Comparison of ENCODE assay signal across 8 cellular contexts in the genomic region with DNA sequence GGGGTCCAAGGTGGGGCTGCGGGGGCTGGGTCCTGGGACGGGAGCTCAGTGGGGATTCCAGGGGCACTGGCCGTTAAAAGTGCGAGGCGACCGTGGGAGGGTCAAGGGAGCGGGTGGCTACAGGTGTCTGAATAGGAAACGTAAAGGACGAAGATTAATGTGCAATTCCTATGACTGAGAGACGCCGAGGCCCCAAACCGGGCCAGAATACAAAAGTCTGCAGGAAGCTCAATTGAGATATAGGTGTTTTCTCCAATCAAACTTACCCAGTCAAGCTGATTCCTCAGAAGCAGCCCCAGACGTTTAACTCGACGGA. TPM values are rescaled to one million over a fixed set of nuclear protein-coding genes. Genes with fewer than 3 reads are reported as not detected.
DNase-seq lines count a peak whose midpoint lies in the region; ATAC-seq, FAIRE-seq and TF ChIP-seq lines count a peak whose summit lies in the region.

A gene (minus strand): TSS at position 305 of the 316 bp plus-strand sequence. CDS start 7,247 bp downstream, outside the sequence.

- H3K4me1 ChIP-seq in A549, result peaks cover 11% of the 10 kb centered on the region
- H3K4me1 ChIP-seq in foreskin keratinocyte, result peaks cover 12% of the 10 kb centered on the region
- H3K4me1 ChIP-seq in psoas muscle, result peaks cover 37% of the 10 kb centered on the region

- H3K27me3 ChIP-seq in H7 (ENCODE audit: control insufficient read depth, insufficient read depth, low read length) (no peaks in the 10 kb centered on the region; the same call in 1 of the 2 replicates), SU-DHL-6 (ENCODE audit: low read length) (no peaks in the 10 kb centered on the region), foreskin keratinocyte (no peaks in the 10 kb centered on the region), psoas muscle (ENCODE audit: insufficient read depth in 3 of 3, low read length in 2 of 3) (no peaks in the 10 kb centered on the region)

- DNase-seq in A549 (ENCODE audit: low read depth in 1 of 2, low spot score in 1 of 2) (no peak), H7 (no peak), foreskin keratinocyte (no peak), psoas muscle (peak; percentile 46 to 72), HPDE6-E6E7 (ENCODE audit: extremely low spot score) (no peak), NCI-H2029 (lab: John Stamatoyannopoulos, UW) (no peak)
- DNase-seq in stimulated activated CD4-positive, alpha-beta T cell treated with anti-CD3 and anti-CD28 coated beads, Interleukin-4, amount 100 ng/mL, for 1 hour, result no peak

- no peaks in the 10 kb centered on the region for H3K9me2 ChIP-seq in SU-DHL-6 (replicated peaks; ENCODE audit: insufficient read depth, low read length)

- intact Hi-C loops in psoas muscle (cut with DNase I), result loop anchor here (1.0 to 10.0 kb wide), 3 partner anchors 100 to 173 kb away; no protein-coding TSS in a partner anchor

- H4K20me1 ChIP-seq in SU-DHL-6 (ENCODE audit: low read depth, low read length), result no peaks in the 10 kb centered on the region

- peak; percentile 5; the same call in 1 of the 2 replicates for TF ChIP-seq POLR2A in A549 (IDR thresholded peaks at IDR 0.05; ENCODE audit: low read length)

- ATAC-seq in A549 (peak; percentile 50 to 64; a peak in 5 of 6 replicates), foreskin keratinocyte (peak; percentile 20), psoas muscle (peak; percentile 29 to 33 (median 30))

- no peak for FAIRE-seq in A549 (lab: Jason Lieb, UNC)

- no peaks in the 10 kb centered on the region for H3K36me3 ChIP-seq in H7 (replicated peaks; ENCODE audit: control insufficient read depth, insufficient read depth, low read length)
- no peaks in the 10 kb centered on the region for H3K36me3 ChIP-seq in SU-DHL-6 (ENCODE audit: low read length)
- peaks cover 0 to 5% of the 10 kb centered on the region in 2 donors for H3K36me3 ChIP-seq in psoas muscle (ENCODE audit: insufficient read depth in 1 of 2, low read depth in 1 of 2)

- peak within 1 kb of the TSS; percentile 74 for H3K4me3 ChIP-seq in A549
- peak within 1 kb of the TSS; percentile 75 for H3K4me3 ChIP-seq in H7 (ENCODE audit: insufficient read depth, low read depth, low read length)
- peak within 1 kb of the TSS; percentile 74 for H3K4me3 ChIP-seq in SU-DHL-6 (ENCODE audit: insufficient read depth, low read length, poor library complexity, severe bottlenecking)
- H3K4me3 ChIP-seq in psoas muscle, result peak within 1 kb of the TSS; percentile 73

- CTCF ChIA-PET in A549 (lab: Yijun Ruan, JAX), result interaction anchor here (0.6 to 7.1 kb wide), 23 partner anchors 9 to 627 kb away, joined by 3 to 84 read pairs (median 4); a partner anchor contains a TSS

- H3K9me3 ChIP-seq in A549, result no peaks in the 10 kb centered on the region
- no peaks in the 10 kb centered on the region for H3K9me3 ChIP-seq in SU-DHL-6 (ENCODE audit: insufficient read depth, low read length)
- no peaks in the 10 kb centered on the region for H3K9me3 ChIP-seq in psoas muscle

- H3K4me2 ChIP-seq in A549 (peak within 1 kb of the TSS; percentile 87), SU-DHL-6 (ENCODE audit: low read depth, low read length, poor library complexity, severe bottlenecking) (peak within 1 kb of the TSS; percentile 83)

- no peak for TF ChIP-seq CTCF in A549 (IDR thresholded peaks at IDR 0.05)
- TF ChIP-seq CTCF in SU-DHL-6 (IDR thresholded peaks at IDR 0.05; ENCODE audit: insufficient read depth, low read length, poor library complexity, severe bottlenecking), result no peak
- no peak for TF ChIP-seq CTCF in foreskin keratinocyte (conservative IDR thresholded peaks at IDR 0.05)
- TF ChIP-seq CTCF in psoas muscle (IDR thresholded peaks at IDR 0.05), result no peak

- POLR2A ChIA-PET in A549 (lab: Yijun Ruan, JAX), result interaction anchor here (0.8 to 2.0 kb wide), 4 partner anchors 41 to 178 kb away, joined by 3 to 11 read pairs (median 4); a partner anchor contains a TSS

- H2AFZ ChIP-seq in SU-DHL-6 (ENCODE audit: low read depth, low read length, severe bottlenecking), result peak within 1 kb of the TSS; percentile 98

- no peak for TF ChIP-seq EP300 in A549 (IDR thresholded peaks at IDR 0.05)

- H3K79me2 ChIP-seq in SU-DHL-6 (ENCODE audit: insufficient read depth, low read length), result no peaks in the 10 kb centered on the region

- 2% methylated on average over 15 of the region's 15 CpGs for WGBS in A549 (ENCODE audit: missing lambda C conversion rate)
- 0 to 1% (median 0%) methylated on average over 15 of the region's 15 CpGs for WGBS in psoas muscle, 3 donors

- H3F3A ChIP-seq in SU-DHL-6 (ENCODE audit: insufficient read depth), result no peaks in the 10 kb centered on the region

- H3K9ac ChIP-seq in SU-DHL-6 (ENCODE audit: low read length), result peak within 1 kb of the TSS; percentile 72

- no peak for TF ChIP-seq RAD21 in A549 (conservative IDR thresholded peaks at IDR 0.05 in 1 of 2, IDR thresholded peaks at IDR 0.05 in 1 of 2)

- H3K27ac ChIP-seq in A549, result peak within 1 kb of the TSS; percentile 88 to 94
- H3K27ac ChIP-seq in SU-DHL-6 (ENCODE audit: low read depth, low read length), result peak within 1 kb of the TSS; percentile 49
- no peak within 1 kb of the TSS for H3K27ac ChIP-seq in foreskin keratinocyte
- H3K27ac ChIP-seq in psoas muscle, result peak within 1 kb of the TSS; percentile 86

TF ChIP-seq in A549, 52 proteins besides CTCF, POLR2A, EP300 and RAD21 (continues in another document):
- TF ChIP-seq HOXB13 (CRISPR knock-in tag; IDR thresholded peaks at IDR 0.05; ENCODE audit: low read depth), result no peak
- no peak for TF ChIP-seq ZFP36 (IDR thresholded peaks at IDR 0.05; ENCODE audit: borderline replicate concordance, partially characterized antibody)
- TF ChIP-seq MAFK (IDR thresholded peaks at IDR 0.05; ENCODE audit: partially characterized antibody), result no peak
- TF ChIP-seq JUN (IDR thresholded peaks at IDR 0.05), result no peak; a peak in 1 of 5 replicates
- no peak for TF ChIP-seq NR3C1 (IDR thresholded peaks at IDR 0.05)
- TF ChIP-seq, protein P1, sequence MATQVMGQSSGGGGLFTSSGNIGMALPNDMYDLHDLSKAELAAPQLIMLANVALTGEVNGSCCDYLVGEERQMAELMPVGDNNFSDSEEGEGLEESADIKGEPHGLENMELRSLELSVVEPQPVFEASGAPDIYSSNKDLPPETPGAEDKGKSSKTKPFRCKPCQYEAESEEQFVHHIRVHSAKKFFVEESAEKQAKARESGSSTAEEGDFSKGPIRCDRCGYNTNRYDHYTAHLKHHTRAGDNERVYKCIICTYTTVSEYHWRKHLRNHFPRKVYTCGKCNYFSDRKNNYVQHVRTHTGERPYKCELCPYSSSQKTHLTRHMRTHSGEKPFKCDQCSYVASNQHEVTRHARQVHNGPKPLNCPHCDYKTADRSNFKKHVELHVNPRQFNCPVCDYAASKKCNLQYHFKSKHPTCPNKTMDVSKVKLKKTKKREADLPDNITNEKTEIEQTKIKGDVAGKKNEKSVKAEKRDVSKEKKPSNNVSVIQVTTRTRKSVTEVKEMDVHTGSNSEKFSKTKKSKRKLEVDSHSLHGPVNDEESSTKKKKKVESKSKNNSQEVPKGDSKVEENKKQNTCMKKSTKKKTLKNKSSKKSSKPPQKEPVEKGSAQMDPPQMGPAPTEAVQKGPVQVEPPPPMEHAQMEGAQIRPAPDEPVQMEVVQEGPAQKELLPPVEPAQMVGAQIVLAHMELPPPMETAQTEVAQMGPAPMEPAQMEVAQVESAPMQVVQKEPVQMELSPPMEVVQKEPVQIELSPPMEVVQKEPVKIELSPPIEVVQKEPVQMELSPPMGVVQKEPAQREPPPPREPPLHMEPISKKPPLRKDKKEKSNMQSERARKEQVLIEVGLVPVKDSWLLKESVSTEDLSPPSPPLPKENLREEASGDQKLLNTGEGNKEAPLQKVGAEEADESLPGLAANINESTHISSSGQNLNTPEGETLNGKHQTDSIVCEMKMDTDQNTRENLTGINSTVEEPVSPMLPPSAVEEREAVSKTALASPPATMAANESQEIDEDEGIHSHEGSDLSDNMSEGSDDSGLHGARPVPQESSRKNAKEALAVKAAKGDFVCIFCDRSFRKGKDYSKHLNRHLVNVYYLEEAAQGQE (IDR thresholded peaks at IDR 0.05), result no peak
- TF ChIP-seq FOSL2 (IDR thresholded peaks at IDR 0.05), result no peak
- no peak for TF ChIP-seq FOSL2 (CRISPR knock-in tag; IDR thresholded peaks at IDR 0.05)
- no peak for TF ChIP-seq ZSCAN20 (CRISPR knock-in tag; IDR thresholded peaks at IDR 0.05)
- no peak for TF ChIP-seq POLR2AphosphoS2 (conservative IDR thresholded peaks at IDR 0.05; ENCODE audit: low read length)
- no peak for TF ChIP-seq JUNB (IDR thresholded peaks at IDR 0.05)
- TF ChIP-seq, protein P2, sequence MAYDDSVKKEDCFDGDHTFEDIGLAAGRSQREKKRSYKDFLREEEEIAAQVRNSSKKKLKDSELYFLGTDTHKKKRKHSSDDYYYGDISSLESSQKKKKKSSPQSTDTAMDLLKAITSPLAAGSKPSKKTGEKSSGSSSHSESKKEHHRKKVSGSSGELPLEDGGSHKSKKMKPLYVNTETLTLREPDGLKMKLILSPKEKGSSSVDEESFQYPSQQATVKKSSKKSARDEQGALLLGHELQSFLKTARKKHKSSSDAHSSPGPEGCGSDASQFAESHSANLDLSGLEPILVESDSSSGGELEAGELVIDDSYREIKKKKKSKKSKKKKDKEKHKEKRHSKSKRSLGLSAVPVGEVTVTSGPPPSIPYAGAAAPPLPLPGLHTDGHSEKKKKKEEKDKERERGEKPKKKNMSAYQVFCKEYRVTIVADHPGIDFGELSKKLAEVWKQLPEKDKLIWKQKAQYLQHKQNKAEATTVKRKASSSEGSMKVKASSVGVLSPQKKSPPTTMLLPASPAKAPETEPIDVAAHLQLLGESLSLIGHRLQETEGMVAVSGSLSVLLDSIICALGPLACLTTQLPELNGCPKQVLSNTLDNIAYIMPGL (CRISPR knock-in tag; IDR thresholded peaks at IDR 0.05; ENCODE audit: borderline replicate concordance), result no peak
- no peak for TF ChIP-seq CHD2 (IDR thresholded peaks at IDR 0.05; ENCODE audit: low read length, partially characterized antibody)
- no peak for TF ChIP-seq EHF (CRISPR knock-in tag; IDR thresholded peaks at IDR 0.05)
- TF ChIP-seq BHLHE40 (IDR thresholded peaks at IDR 0.05; ENCODE audit: low read depth, low read length), result no peak
- no peak for TF ChIP-seq FOXS1 (CRISPR knock-in tag; IDR thresholded peaks at IDR 0.05)
- no peak; the same call in 1 of the 2 replicates for TF ChIP-seq PHF8 (IDR thresholded peaks at IDR 0.05; ENCODE audit: borderline replicate concordance, low read depth)
- no peak for TF ChIP-seq HOXB5 (CRISPR knock-in tag; IDR thresholded peaks at IDR 0.05)

RNA-seq across cellular contexts. Expression of the gene that starts here (rescaled TPM):
- polyA plus RNA-seq in A549 (2011; rRNA removed) (13.7 and 13.8 TPM in 2 replicates), A549 (2017; fragmentation: RNase III; extraction: RNeasy Plus Mini Kit Qiagen cat#74134 plus additional on column Dnase treatment) (6.3 to 7.1 TPM (median 7.0 TPM) in 3 replicates), foreskin keratinocyte (5.3 and 5.4 TPM in 2 replicates), psoas muscle (10 to 100 TPM in 1 of 3 donors, 1 to 10 TPM in 2; 5.1 to 30.1 (median 8.8) TPM)
- polyA plus RNA-seq in A549 (2012; cell fraction: cytosol; rRNA removed), result 6.3 and 6.8 TPM in 2 replicates
- polyA plus RNA-seq in A549 (2012; cell fraction: nucleus; rRNA removed), result 3.9 and 5.0 TPM in 2 replicates
- 12.1 and 12.2 TPM in 2 replicates for polyA minus RNA-seq in A549 (2011; rRNA and poly(A)+ RNA removed)
- total RNA-seq in H7 (2014; rRNA removed; shearing (Covaris generic)), result 11.1 and 13.0 TPM in 2 replicates
- total RNA-seq in foreskin keratinocyte (9.1 and 9.6 TPM in 2 replicates), psoas muscle (10 to 100 TPM in 3 of 4 donors, 1 to 10 TPM in 1; 5.5 to 15.8 (median 13.3) TPM)

Comparison
In these comparisons a context has a peak if more than half of its experiments do, and no peak if none do; other contexts are left out.
1. DNase-seq: peak in psoas muscle (2 of 2); none in A549 (0 of 2), H7 (single experiment), foreskin keratinocyte (0 of 2), HPDE6-E6E7 (single experiment), stimulated activated CD4-positive, alpha-beta T cell treated with anti-CD3 and anti-CD28 coated beads, Interleukin-4, amount 100 ng/mL, for 1 hour (single experiment) and NCI-H2029 (single experiment).
2. Peak in every context shown above with its lines, with median percentiles within 50 percentile points of each other: ATAC-seq and H3K4me3 ChIP-seq.